In the genomic region with DNA sequence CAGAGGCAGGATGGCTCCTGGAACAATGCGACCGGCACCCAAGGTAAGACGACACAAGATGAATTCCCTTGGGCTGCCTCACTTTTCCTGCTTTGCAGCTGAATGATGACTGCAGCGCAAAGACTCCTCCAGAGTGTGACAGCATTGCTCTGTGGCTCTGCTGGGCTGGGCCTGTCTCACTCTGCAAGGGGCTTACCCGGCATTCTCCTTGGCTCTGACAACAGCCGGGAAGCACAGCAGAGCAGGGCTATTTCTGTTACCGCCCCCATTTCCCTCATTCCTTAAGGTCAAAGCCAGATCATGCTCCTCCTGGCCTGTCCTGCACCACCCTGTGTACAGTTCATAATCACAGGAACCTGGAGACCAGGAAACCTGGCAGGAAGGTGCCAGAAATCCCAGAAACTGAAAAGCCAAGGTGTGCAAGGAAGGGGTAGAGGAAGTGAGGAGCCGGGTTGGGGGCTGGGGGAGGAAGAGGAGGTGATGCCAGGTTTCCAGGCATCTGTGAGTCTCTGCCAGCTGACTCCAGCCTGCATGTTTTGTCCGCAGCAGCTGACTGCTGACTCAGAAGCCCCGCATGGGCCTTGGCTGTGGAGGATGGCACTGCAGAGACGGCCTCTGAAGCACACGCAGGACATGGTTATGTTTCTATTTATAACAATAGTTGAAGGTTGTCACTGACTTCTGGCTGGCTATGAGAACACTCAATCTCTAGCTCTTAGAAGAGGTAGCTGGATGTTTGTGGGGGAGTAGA, we compare ENCODE assay signal across 8 cellular contexts.
DNase-seq lines count a peak whose midpoint lies in the region.

No MANE protein-coding gene starts in this region.

- DNase-seq in HT-29 (ENCODE audit: low spot score) (peak; percentile 3), astrocyte of the hippocampus (ENCODE audit: low read depth, low spot score) (peak; percentile 93), hepatic stellate cell (ENCODE audit: low spot score) (peak; percentile 90), retina (peak; percentile 67), NCI-H1436 treated with DMSO at 0.1 percent for 48 hours (lab: John Stamatoyannopoulos, UW) (no peak)
- DNase-seq in stimulated activated CD8-positive, alpha-beta memory T cell treated with anti-CD3 and anti-CD28 coated beads, Interleukin-4, amount 100 ng/mL, for 48 hours: no peak
- DNase-seq in activated naive CD4-positive, alpha-beta T cell treated with Interleukin-2 at 50 U/mL for 16 hours: no peak
- no peak for DNase-seq in central memory CD4-positive, alpha-beta T cell

Comparison
In these comparisons a context has a peak if more than half of its experiments do, and no peak if none do; other contexts are left out.
1. DNase-seq: peak in HT-29 (single experiment), astrocyte of the hippocampus (single experiment), hepatic stellate cell (single experiment) and retina (single experiment); none in NCI-H1436 treated with DMSO at 0.1 percent for 48 hours (single experiment), stimulated activated CD8-positive, alpha-beta memory T cell treated with anti-CD3 and anti-CD28 coated beads, Interleukin-4, amount 100 ng/mL, for 48 hours (single experiment), activated naive CD4-positive, alpha-beta T cell treated with Interleukin-2 at 50 U/mL for 16 hours (single experiment) and central memory CD4-positive, alpha-beta T cell (single experiment).